In genomic region chrX:21963736-21964135, GRCh38 we compare ENCODE assay signal across 15 cellular contexts. TPM values are rescaled to one million over a fixed set of nuclear protein-coding genes. Genes with fewer than 3 reads are reported as not detected.
DNase-seq lines count a peak whose midpoint lies in the region; ATAC-seq, FAIRE-seq and TF ChIP-seq lines count a peak whose summit lies in the region.
"Had no signal": no experiment of that assay in that cellular context is flagged by ENCODE, and none has a peak within 500 bp of the region (broad histone marks: within the 10 kb centered on the region; RNA-seq: fewer than 3 reads in every experiment).

No MANE protein-coding gene starts in this region.

- H3K36me3 ChIP-seq in small intestine (ENCODE audit: control insufficient read depth in 2 of 2, insufficient read depth in 2 of 2, low read length in 2 of 2) = no peaks in the 10 kb centered on the region

- no peak for ATAC-seq in HG03521 (IDR thresholded peaks at IDR 0.05; ENCODE audit: unreplicated experiment)
- no peak for ATAC-seq in HG03439 (IDR thresholded peaks at IDR 0.05; ENCODE audit: unreplicated experiment)
- ATAC-seq: activated CD4-positive, CD25-positive, alpha-beta regulatory T cell treated with anti-CD3 and anti-CD28 coated beads, Interleukin-2, amount 50 U/mL, for 24 hours had no signal

- peaks cover 52% of the 10 kb centered on the region for H3K4me1 Mint-ChIP-seq in osteocyte (ENCODE audit: unreplicated experiment)

- H3K27me3 ChIP-seq in small intestine (ENCODE audit: control insufficient read depth in 2 of 2, insufficient read depth in 2 of 2, low read length in 2 of 2) = no peaks in the 10 kb centered on the region

- 73 to 91% (median 79%) methylated on average over 3 of the region's 3 CpGs for WGBS in small intestine, 3 donors

- H3K4me3 ChIP-seq in fibroblast of the aortic adventitia (ENCODE audit: low read depth, low read length) (peak overlapping the region; percentile 6), small intestine (ENCODE audit: low read depth in 1 of 2, low read length in 2 of 2) (no peak overlapping the region)
- H3K4me3 ChIP-seq: tibial nerve had no signal

- peak overlapping the region; percentile 57 for H3K27ac Mint-ChIP-seq in osteocyte (ENCODE audit: unreplicated experiment)
- H3K27ac Mint-ChIP-seq: activated naive CD8-positive, alpha-beta T cell had no signal

- H3K27ac ChIP-seq in small intestine (ENCODE audit: low read depth in 1 of 2, low read length in 1 of 2) = no peak overlapping the region

- H3K4me3 Mint-ChIP-seq in osteocyte (ENCODE audit: unreplicated experiment) = no peak overlapping the region
- H3K4me3 Mint-ChIP-seq: activated naive CD8-positive, alpha-beta T cell had no signal

- H3K4me1 ChIP-seq in small intestine (ENCODE audit: control insufficient read depth in 2 of 2, insufficient read depth in 1 of 2, low read depth in 1 of 2, low read length in 1 of 2) = peaks cover 0 to 5% of the 10 kb centered on the region in 2 donors

- TF ChIP-seq CTCF in AG09319 (IDR thresholded peaks at IDR 0.05; ENCODE audit: low read depth, low read length) = no peak
- no peak for TF ChIP-seq CTCF in fibroblast of the aortic adventitia (IDR thresholded peaks at IDR 0.05; ENCODE audit: insufficient read depth, low read length)
- TF ChIP-seq CTCF in osteocyte (IDR thresholded peaks at IDR 0.05) = no peak

- no peaks in the 10 kb centered on the region for H3K36me3 Mint-ChIP-seq in osteocyte (ENCODE audit: unreplicated experiment)

- no peaks in the 10 kb centered on the region for H3K9me3 ChIP-seq in small intestine (ENCODE audit: control insufficient read depth, low read depth)
- H3K9me3 ChIP-seq: tibial nerve had no signal

- no peak for FAIRE-seq in small intestine (lab: Jason Lieb, UNC)

- H3K9me3 Mint-ChIP-seq in osteocyte (ENCODE audit: unreplicated experiment) = no peaks in the 10 kb centered on the region

- DNase-seq in AG09319 (ENCODE audit: extremely low read depth, low read depth) (peak; percentile 37), NCI-H69 (lab: John Stamatoyannopoulos, UW) (peak; percentile 23), fibroblast of the aortic adventitia (ENCODE audit: low read depth) (peak; percentile 63), osteocyte (ENCODE audit: extremely low spot score, unreplicated experiment) (no peak), small intestine (no peak), SKM-1 treated with dmso at 0.1 percent for 144 hours (lab: John Stamatoyannopoulos, UW; ENCODE audit: unreplicated experiment) (no peak)
- DNase-seq: activated T-cell treated with anti-CD3 and anti-CD28 coated beads for 4 hours, DND-41, NCI-H1048, NCI-H2227 treated with DMSO at 0.1 percent for 48 hours had no signal

- no peaks in the 10 kb centered on the region for H3K27me3 Mint-ChIP-seq in osteocyte (ENCODE audit: unreplicated experiment)
- H3K27me3 Mint-ChIP-seq: activated naive CD8-positive, alpha-beta T cell had no signal

RNA-seq across cellular contexts. Expression of gene SMS, which starts 23.2 kb away (rescaled TPM):
- total RNA-seq in fibroblast of the aortic adventitia (ENCODE audit: low replicate concordance) (46.3 and 214 TPM in 2 replicates), osteocyte (91.4 and 94.5 TPM in 2 replicates)
- 10 to 100 TPM; 60.3 to 89.2 (median 87.0) TPM for polyA plus RNA-seq in small intestine

Comparison
In these comparisons a context has a peak if more than half of its experiments do, and no peak if none do; other contexts are left out.
1. DNase-seq: peak in AG09319 (single experiment), NCI-H69 (single experiment) and fibroblast of the aortic adventitia (single experiment); none in osteocyte (single experiment), small intestine (single experiment) and SKM-1 treated with dmso at 0.1 percent for 144 hours (single experiment).